7 cellular contexts compared by ENCODE assay signal in the genomic region with DNA sequence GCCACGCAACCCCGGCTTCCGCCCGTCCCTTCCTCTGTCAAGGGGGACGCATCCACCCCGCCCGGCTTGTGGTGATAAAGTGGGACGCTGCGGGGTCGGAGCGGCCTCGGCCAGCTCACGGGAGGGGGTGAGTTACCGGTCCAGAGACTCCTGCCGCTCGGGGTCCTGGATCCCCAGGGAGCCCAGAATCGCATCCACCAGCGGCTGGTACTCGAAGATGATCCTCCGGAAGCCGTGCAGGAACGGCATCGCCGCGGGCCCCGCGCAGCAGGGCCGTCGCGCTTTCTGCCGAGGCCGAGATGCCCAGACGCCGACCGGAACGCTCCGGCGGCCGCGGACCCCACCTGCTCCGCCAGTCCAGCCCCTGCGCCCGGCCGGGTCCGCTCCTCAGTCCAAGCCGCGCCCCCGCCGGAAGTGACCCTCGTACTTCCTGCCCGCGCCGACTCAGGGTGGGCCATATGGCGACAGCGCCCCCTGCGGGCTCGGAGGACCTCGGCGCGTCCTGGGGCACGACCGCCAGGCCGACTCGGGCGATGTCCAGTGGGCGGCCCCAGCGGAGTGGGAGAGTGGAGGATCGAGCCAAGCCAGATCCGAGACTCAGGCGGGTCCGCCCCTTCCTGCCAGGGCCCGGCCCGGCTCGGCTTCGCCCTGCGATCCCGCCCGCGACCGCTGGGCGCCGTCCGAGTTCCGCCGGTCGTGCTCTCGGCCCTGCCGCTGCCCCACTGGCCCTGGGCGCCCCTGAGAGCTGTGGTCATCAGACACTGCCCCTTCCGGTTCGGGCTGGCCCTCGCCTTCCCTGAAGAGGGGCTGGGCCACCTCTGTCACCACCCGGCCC. TPM values are rescaled to one million over a fixed set of nuclear protein-coding genes. Genes with fewer than 3 reads are reported as not detected.
A peak's percentile ranks its signal among the peaks of the same experiment; 100 is the strongest.
DNase-seq lines count a peak whose midpoint lies in the region; ATAC-seq and TF ChIP-seq lines count a peak whose summit lies in the region.

A gene with protein sequence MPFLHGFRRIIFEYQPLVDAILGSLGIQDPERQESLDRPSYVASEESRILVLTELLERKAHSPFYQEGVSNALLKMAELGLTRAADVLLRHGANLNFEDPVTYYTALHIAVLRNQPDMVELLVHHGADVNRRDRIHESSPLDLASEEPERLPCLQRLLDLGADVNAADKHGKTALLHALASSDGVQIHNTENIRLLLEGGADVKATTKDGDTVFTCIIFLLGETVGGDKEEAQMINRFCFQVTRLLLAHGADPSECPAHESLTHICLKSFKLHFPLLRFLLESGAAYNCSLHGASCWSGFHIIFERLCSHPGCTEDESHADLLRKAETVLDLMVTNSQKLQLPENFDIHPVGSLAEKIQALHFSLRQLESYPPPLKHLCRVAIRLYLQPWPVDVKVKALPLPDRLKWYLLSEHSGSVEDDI (minus strand): TSS at position 401 of the 835 bp plus-strand sequence. CDS start 152 bp downstream, at position 249.

- no peaks in the 10 kb centered on the region for H3K9me3 ChIP-seq in ascending aorta

- DNase-seq in NCI-H146 treated with DMSO at 0.1 percent for 48 hours (lab: John Stamatoyannopoulos, UW; ENCODE audit: unreplicated experiment) (peak; percentile 70), ascending aorta (ENCODE audit: low spot score in 2 of 2) (peak; percentile 90 to 99), hepatic stellate cell (ENCODE audit: low spot score) (peak; percentile 100), renal cortical epithelial cell (ENCODE audit: low read depth) (peak; percentile 70)

- peak; percentile 83 for ATAC-seq in HG02870 (IDR thresholded peaks at IDR 0.05; ENCODE audit: unreplicated experiment)

- H3K27me3 ChIP-seq in ascending aorta = no peaks in the 10 kb centered on the region

- peaks cover 24 to 25% of the 10 kb centered on the region in 2 donors for H3K36me3 ChIP-seq in ascending aorta

- peak within 1 kb of the TSS; percentile 52 to 85 for H3K4me3 ChIP-seq in ascending aorta

- H3K27ac ChIP-seq in ascending aorta = peak within 1 kb of the TSS; percentile 84 to 89

- TF ChIP-seq CTCF in ascending aorta (IDR thresholded peaks at IDR 0.05) = peak; percentile 97 to 100 (median 100)

- peak; percentile 84 for TF ChIP-seq POLR2A in GM15510 (IDR thresholded peaks at IDR 0.05; ENCODE audit: borderline replicate concordance, extremely low read depth, insufficient read length)

- peaks cover 13 to 23% of the 10 kb centered on the region in 2 donors for H3K4me1 ChIP-seq in ascending aorta

- intact Hi-C loops in T-helper 2 cell treated with Interferon-gamma antibody and Interleukin-4, amounts not matched to agents 100 ng/mL and 5 ng/mL, for 36 hours (cut with micrococcal nuclease) = loop anchor here (1.0 to 5.0 kb wide), 4 partner anchors 16 to 160 kb away; a partner anchor contains a TSS
- intact Hi-C loops in ascending aorta (cut with DNase I) = loop anchor here (1.0 to 2.0 kb wide), 6 partner anchors 16 to 141 kb away; a partner anchor contains a TSS

RNA-seq across cellular contexts. Expression of the gene that starts here (rescaled TPM):
- 23.7 and 24.9 TPM in 2 replicates for total RNA-seq in T-helper 2 cell treated with Interferon-gamma antibody and Interleukin-4, amounts not matched to agents 100 ng/mL and 5 ng/mL, for 36 hours
- total RNA-seq in ascending aorta (29.7 TPM), renal cortical epithelial cell (17.4 and 21.9 TPM in 2 replicates)

Comparison
In these comparisons a context has a peak if more than half of its experiments do, and no peak if none do; other contexts are left out.
1. Peak in every context shown above with its lines: DNase-seq, ATAC-seq, H3K4me3 ChIP-seq and H3K27ac ChIP-seq.